28 cellular contexts compared by ENCODE assay signal in the genomic region with DNA sequence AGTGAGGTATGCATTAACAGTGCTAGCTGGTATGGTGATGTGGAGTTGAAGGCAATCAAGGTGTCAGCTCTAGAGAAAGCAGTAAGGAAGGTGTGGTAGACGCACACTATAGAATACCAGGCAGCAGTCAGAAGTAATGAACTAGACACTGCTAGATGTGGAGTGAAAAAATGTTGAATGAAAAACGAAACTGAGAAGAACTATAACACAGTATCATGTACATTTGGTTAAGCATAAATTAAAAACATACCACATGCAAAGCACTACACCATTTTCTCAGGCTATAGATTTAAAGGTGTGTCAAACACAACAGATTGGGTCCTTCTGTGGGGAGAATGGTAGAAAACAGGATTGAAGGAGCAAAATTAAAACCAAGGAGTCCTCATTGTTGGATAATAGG. TPM values are rescaled to one million over a fixed set of nuclear protein-coding genes. Genes with fewer than 3 reads are reported as not detected.
DNase-seq lines count a peak whose midpoint lies in the region; ATAC-seq lines count a peak whose summit lies in the region.
"Had no signal": no experiment of that assay in that cellular context is flagged by ENCODE, and none has a peak within 500 bp of the region (broad histone marks: within the 10 kb centered on the region; RNA-seq: fewer than 3 reads in every experiment).

No MANE protein-coding gene starts in this region.

- peaks cover 17 to 33% of the 10 kb centered on the region in 2 donors for H3K36me3 Mint-ChIP-seq in activated naive CD4-positive, alpha-beta T cell treated with anti-CD3 and anti-CD28 coated beads, Interleukin-2, amount 50 U/mL, for 72 hours

- ATAC-seq in GM18498 (IDR thresholded peaks at IDR 0.05; ENCODE audit: unreplicated experiment) (peak; percentile 84), GM19328 (IDR thresholded peaks at IDR 0.05; ENCODE audit: unreplicated experiment) (peak; percentile 48), HG02588 (IDR thresholded peaks at IDR 0.05; ENCODE audit: unreplicated experiment) (peak; percentile 55), HG03159 (IDR thresholded peaks at IDR 0.05; ENCODE audit: unreplicated experiment) (peak; percentile 60), GM21526 (IDR thresholded peaks at IDR 0.05; ENCODE audit: low FRiP score, unreplicated experiment) (no peak)
- ATAC-seq in activated naive CD4-positive, alpha-beta T cell treated with anti-CD3 and anti-CD28 coated beads, Interleukin-2, amount 50 U/mL, for 72 hours, result no peak
- ATAC-seq: esophagus mucosa; gastrocnemius medialis; GM12878; natural killer cell treated with Interleukin-12 subunit alpha and Interleukin-12 subunit beta and Interleukin-15 and Interleukin-18, amount 100 ng/mL, for 72 hours had no signal

- no peaks in the 10 kb centered on the region for H3K9me3 Mint-ChIP-seq in activated naive CD4-positive, alpha-beta T cell treated with anti-CD3 and anti-CD28 coated beads, Interleukin-2, amount 50 U/mL, for 72 hours
- H3K9me3 Mint-ChIP-seq: activated CD4-positive, alpha-beta T cell treated with anti-CD3 and anti-CD28 coated beads, Interleukin-2, amount 10 ng/mL, durations not matched to agents 24 days and 14 days; brain; natural killer cell treated with Interleukin-12 subunit alpha and Interleukin-12 subunit beta and Interleukin-15 and Interleukin-18, amount 100 ng/mL, for 72 hours; T-helper 1 cell treated with Interleukin-12 subunit alpha and Interleukin-12 subunit beta and Interleukin-4 antibody, amounts not matched to agents 30 μg/mL and 1 μg/mL, for 36 hours had no signal

- no peak overlapping the region for H3K27ac Mint-ChIP-seq in activated naive CD4-positive, alpha-beta T cell treated with anti-CD3 and anti-CD28 coated beads, Interleukin-2, amount 50 U/mL, for 72 hours
- H3K27ac Mint-ChIP-seq: activated CD4-positive, alpha-beta T cell treated with anti-CD3 and anti-CD28 coated beads, Interleukin-2, amount 10 ng/mL, durations not matched to agents 24 days and 14 days; B cell; brain; natural killer cell treated with Interleukin-12 subunit alpha and Interleukin-12 subunit beta and Interleukin-15 and Interleukin-18, amount 100 ng/mL, for 72 hours; T-helper 1 cell treated with Interleukin-12 subunit alpha and Interleukin-12 subunit beta and Interleukin-4 antibody, amounts not matched to agents 30 μg/mL and 1 μg/mL, for 36 hours had no signal

- DNase-seq in activated naive CD4-positive, alpha-beta T cell treated with anti-CD3 and anti-CD28 coated beads, Interleukin-2, amount 50 U/mL, for 72 hours (ENCODE audit: low spot score in 2 of 2), result no peak
- DNase-seq in NCI-H1436 treated with DMSO at 0.1 percent for 48 hours (lab: John Stamatoyannopoulos, UW) (no peak), epidermal melanocyte (ENCODE audit: insufficient read length, low spot score) (no peak)
- DNase-seq: activated CD4-positive, alpha-beta T cell treated with anti-CD3 and anti-CD28 coated beads, Interleukin-2, amount 10 ng/mL, durations not matched to agents 24 days and 14 days; activated effector memory CD4-positive, alpha-beta T cell treated with Interleukin-2 at 50 U/mL for 16 hours; DMS79 treated with DMSO at 0.1 percent for 48 hours; effector CD8-positive, alpha-beta T cell; gastrocnemius medialis; H7; hypothalamus; KG1; midbrain; NCI-H2171; NCI-H524; stimulated activated CD4-positive, alpha-beta T cell treated with anti-CD3 and anti-CD28 coated beads, Interleukin-12 subunit alpha, Interleukin-12 subunit beta, amount 100 ng/mL, for 4 hours; stomach; transverse colon had no signal

RNA-seq across cellular contexts. Expression of gene ZNF622, which starts 15.4 kb away (rescaled TPM):
- 10 to 100 TPM; 24.4 to 37.3 TPM for total RNA-seq in activated naive CD4-positive, alpha-beta T cell treated with anti-CD3 and anti-CD28 coated beads, Interleukin-2, amount 50 U/mL, for 72 hours

Comparison
In these comparisons a context has a peak if more than half of its experiments do, and no peak if none do; other contexts are left out.
1. ATAC-seq: peak in GM18498 (single experiment), GM19328 (single experiment), HG02588 (single experiment) and HG03159 (single experiment); none in activated naive CD4-positive, alpha-beta T cell treated with anti-CD3 and anti-CD28 coated beads, Interleukin-2, amount 50 U/mL, for 72 hours (0 of 2) and GM21526 (single experiment).